Comparison of ENCODE assay signal across 1 cellular context in the genomic region with DNA sequence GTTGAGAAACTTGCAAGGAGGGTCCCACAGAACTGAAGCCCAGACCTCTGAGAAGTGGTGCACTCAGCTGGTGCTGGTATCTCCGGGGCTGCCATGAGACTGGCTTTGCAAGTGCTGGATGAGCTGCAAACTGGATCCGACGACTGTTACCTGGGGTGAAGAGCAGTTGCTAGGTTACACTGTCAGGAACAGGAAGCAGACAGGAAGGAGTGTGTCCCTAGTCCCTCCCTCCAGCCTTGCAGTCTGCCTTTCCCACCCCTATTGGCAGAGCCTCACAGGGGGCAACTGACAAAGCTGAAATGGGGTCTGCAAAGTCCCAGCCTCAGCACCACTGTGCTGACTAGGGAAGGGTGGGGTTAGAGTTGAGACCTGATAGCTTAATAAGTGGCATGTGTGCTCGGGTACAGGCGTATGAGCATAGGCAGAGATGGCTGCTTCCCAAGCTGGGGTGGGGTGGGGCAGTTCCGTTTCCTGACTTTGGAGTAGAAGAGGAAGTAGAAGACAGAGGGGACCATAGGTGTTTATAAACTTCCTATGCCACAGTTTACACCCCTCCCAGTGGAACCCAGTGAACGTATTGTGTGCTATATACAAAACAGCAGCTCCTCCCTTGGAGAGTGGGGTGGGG.
TF ChIP-seq lines count a peak whose summit lies in the region.

No MANE protein-coding gene starts in this region.

TF ChIP-seq in H1, 55 proteins besides CTCF, POLR2A, EP300 and RAD21:
- TF ChIP-seq RXRA (IDR thresholded peaks at IDR 0.05; ENCODE audit: insufficient read depth, low read depth, low read length) (no peak), POLR2AphosphoS5 (IDR thresholded peaks at IDR 0.05; ENCODE audit: low read depth, low read length) (no peak), SIN3A (conservative IDR thresholded peaks at IDR 0.05 in 1 of 2, IDR thresholded peaks at IDR 0.05 in 1 of 2; ENCODE audit: low read depth in 1 of 2, low read length in 2 of 2) (no peak), CEBPB (IDR thresholded peaks at IDR 0.05; ENCODE audit: low read depth, low read length) (no peak), GABPA (IDR thresholded peaks at IDR 0.05; ENCODE audit: borderline replicate concordance, insufficient read depth, low read length) (no peak), RBBP5 (IDR thresholded peaks at IDR 0.05; ENCODE audit: borderline replicate concordance, low read depth, low read length) (no peak), YY1 (IDR thresholded peaks at IDR 0.05; ENCODE audit: low read depth, low read length) (no peak), CHD7 (IDR thresholded peaks at IDR 0.05; ENCODE audit: insufficient replicate concordance, low read length) (no peak), TAF7 (optimal IDR thresholded peaks at IDR 0.05; ENCODE audit: borderline replicate concordance, low read depth, low read length) (no peak), NRF1 (IDR thresholded peaks at IDR 0.05; ENCODE audit: low read depth, low read length) (no peak), ATF2 (IDR thresholded peaks at IDR 0.05; ENCODE audit: low read length) (no peak), SRF (IDR thresholded peaks at IDR 0.05; ENCODE audit: low read depth, low read length) (no peak), HDAC6 (IDR thresholded peaks at IDR 0.05; ENCODE audit: low read depth, low read length) (no peak), EZH2 (IDR thresholded peaks at IDR 0.05; ENCODE audit: low read depth, low read length, severe bottlenecking) (no peak), TAF1 (IDR thresholded peaks at IDR 0.05; ENCODE audit: low read depth, low read length) (no peak), MAFK (IDR thresholded peaks at IDR 0.05; ENCODE audit: low read depth, low read length) (no peak), SIX5 (IDR thresholded peaks at IDR 0.05; ENCODE audit: low read depth, low read length) (no peak), SIRT6 (IDR thresholded peaks at IDR 0.05; ENCODE audit: low read length) (no peak)
- TF ChIP-seq, protein P1, sequence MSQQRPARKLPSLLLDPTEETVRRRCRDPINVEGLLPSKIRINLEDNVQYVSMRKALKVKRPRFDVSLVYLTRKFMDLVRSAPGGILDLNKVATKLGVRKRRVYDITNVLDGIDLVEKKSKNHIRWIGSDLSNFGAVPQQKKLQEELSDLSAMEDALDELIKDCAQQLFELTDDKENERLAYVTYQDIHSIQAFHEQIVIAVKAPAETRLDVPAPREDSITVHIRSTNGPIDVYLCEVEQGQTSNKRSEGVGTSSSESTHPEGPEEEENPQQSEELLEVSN (IDR thresholded peaks at IDR 0.05) = no peak
